Comparison of ENCODE assay signal across 8 cellular contexts in genomic region chr5:179806250-179807045, GRCh38. TPM values are rescaled to one million over a fixed set of nuclear protein-coding genes. Genes with fewer than 3 reads are reported as not detected.
A peak's percentile ranks its signal among the peaks of the same experiment; 100 is the strongest.
DNase-seq lines count a peak whose midpoint lies in the region; ATAC-seq and TF ChIP-seq lines count a peak whose summit lies in the region.

Gene MGAT4B (minus strand): TSS chr5:179806866. CDS start chr5:179806583, 283 bp downstream.

- no peak within 1 kb of the TSS for H2AFZ ChIP-seq in OCI-LY1 (ENCODE audit: low read length)

- peak; percentile 0 for TF ChIP-seq POLR2A in transverse colon (IDR thresholded peaks at IDR 0.05)

- in situ Hi-C loops in transverse colon (cut with MboI; ENCODE audit: low pct_ligation_motif_present in 1 of 4, low pct_unique_long_range_greater_than_20kb in 1 of 4, low sequenced_read_pairs in 3 of 4), result no loop called here

- H4K20me1 ChIP-seq in OCI-LY1 (ENCODE audit: insufficient read depth, low read length), result no peaks in the 10 kb centered on the region

- peaks cover 0 to 4% (median 2%) of the 10 kb centered on the region in 3 donors for H3K36me3 Mint-ChIP-seq in naive thymus-derived CD8-positive, alpha-beta T cell

- H3K27me3 Mint-ChIP-seq in naive thymus-derived CD8-positive, alpha-beta T cell, result peaks cover 0 to 3% (median 0%) of the 10 kb centered on the region in 5 donors

- no peak for TF ChIP-seq EP300 in transverse colon (IDR thresholded peaks at IDR 0.05; ENCODE audit: low read depth)

- peak within 1 kb of the TSS; percentile 83 for H3K9ac ChIP-seq in OCI-LY1 (ENCODE audit: low read length)

- WGBS in transverse colon (ENCODE audit: low coverage in 1 of 2), 2 donors, result 1% methylated on average over 34 of the region's 108 CpGs; no CpG with 5 or more reads in 1 of the 2 donors

- H3K27me3 ChIP-seq in OCI-LY1 (ENCODE audit: insufficient read depth, low read length) (no peaks in the 10 kb centered on the region), transverse colon (no peaks in the 10 kb centered on the region)

- H3K27ac Mint-ChIP-seq in naive thymus-derived CD8-positive, alpha-beta T cell, result peak within 1 kb of the TSS in 5 of 10 donors; percentile 15 to 78 (median 65)

- H3K4me1 ChIP-seq in OCI-LY1 (ENCODE audit: insufficient read depth, low read length, severe bottlenecking), result peaks cover 15% of the 10 kb centered on the region
- peaks cover 40 to 55% (median 47%) of the 10 kb centered on the region in 4 donors for H3K4me1 ChIP-seq in transverse colon

- H3K27ac ChIP-seq in OCI-LY1 (ENCODE audit: low read depth, low read length, poor library complexity, severe bottlenecking), result no peak within 1 kb of the TSS
- H3K27ac ChIP-seq in transverse colon, result peak within 1 kb of the TSS; percentile 96 to 100 (median 99)

- intact Hi-C loops in transverse colon (cut with DNase I; ENCODE audit: low total_unique reads), result loop anchor here (2.0 to 5.0 kb wide), 2 partner anchors 14 to 74 kb away; partner anchors contain the start of genes MAML1 and SQSTM1

- peak within 1 kb of the TSS; percentile 84 for H3K4me2 ChIP-seq in OCI-LY1 (ENCODE audit: low read length)

- POLR2A ChIA-PET in naive thymus-derived CD8-positive, alpha-beta T cell (lab: Charles Lee), result interaction anchor here (0.6 to 7.8 kb wide), 11 partner anchors 10 to 183 kb away, joined by 3 to 154 read pairs (median 5); partner anchors contain the start of genes HNRNPH1, LTC4S, MRNIP and SQSTM1

- peak within 1 kb of the TSS; percentile 76 for H3K4me3 ChIP-seq in OCI-LY1 (ENCODE audit: low read depth, low read length, poor library complexity, severe bottlenecking)
- H3K4me3 ChIP-seq in fibroblast of the aortic adventitia (ENCODE audit: low read depth, low read length), result peak within 1 kb of the TSS; percentile 82
- H3K4me3 ChIP-seq in transverse colon, result peak within 1 kb of the TSS; percentile 69 to 98 (median 90)

- H3K9me3 ChIP-seq in OCI-LY1 (ENCODE audit: low read length) (no peaks in the 10 kb centered on the region), transverse colon (no peaks in the 10 kb centered on the region)

- TF ChIP-seq CTCF in OCI-LY1 (IDR thresholded peaks at IDR 0.05; ENCODE audit: low read length), result no peak
- no peak for TF ChIP-seq CTCF in fibroblast of the aortic adventitia (IDR thresholded peaks at IDR 0.05; ENCODE audit: insufficient read depth, low read length)
- TF ChIP-seq CTCF in transverse colon (IDR thresholded peaks at IDR 0.05), result no peak

- peak; percentile 64 for ATAC-seq in GM19395 (IDR thresholded peaks at IDR 0.05; ENCODE audit: unreplicated experiment)
- ATAC-seq in HG03442 (IDR thresholded peaks at IDR 0.05; ENCODE audit: unreplicated experiment), result peak; percentile 58
- peak; percentile 73 to 74 for ATAC-seq in naive thymus-derived CD8-positive, alpha-beta T cell

- no peaks in the 10 kb centered on the region for H3K9me2 ChIP-seq in OCI-LY1 (ENCODE audit: low read depth, low read length)

- peaks cover 22 to 41% (median 36%) of the 10 kb centered on the region in 4 donors for H3K4me1 Mint-ChIP-seq in naive thymus-derived CD8-positive, alpha-beta T cell

- no peaks in the 10 kb centered on the region for H3K9me3 Mint-ChIP-seq in naive thymus-derived CD8-positive, alpha-beta T cell

- peak within 1 kb of the TSS; percentile 62 to 88 (median 78) for H3K4me3 Mint-ChIP-seq in naive thymus-derived CD8-positive, alpha-beta T cell

- no peaks in the 10 kb centered on the region for H3K79me2 ChIP-seq in OCI-LY1 (ENCODE audit: insufficient read depth, low read length)

- DNase-seq in COR-L47 (lab: John Stamatoyannopoulos, UW), result peak; percentile 50
- DNase-seq in activated effector memory CD4-positive, alpha-beta T cell treated with anti-CD3 and anti-CD28 coated beads, Interleukin-2, amount 50 U/mL, for 16 hours, result peak; percentile 87
- DNase-seq in fibroblast of the aortic adventitia (ENCODE audit: low read depth), result peak; percentile 61
- DNase-seq in naive thymus-derived CD8-positive, alpha-beta T cell, result peak in 7 of 10 donors; percentile 41 to 61 (median 54)
- DNase-seq in transverse colon, result peak; percentile 87

- H3K36me3 ChIP-seq in OCI-LY1 (ENCODE audit: insufficient read depth, low read length) (no peaks in the 10 kb centered on the region), transverse colon (no peaks in the 10 kb centered on the region)

- H3F3A ChIP-seq in OCI-LY1 (ENCODE audit: insufficient read depth, low read length), result no peaks in the 10 kb centered on the region

RNA-seq across cellular contexts. Expression of gene MGAT4B, which starts in this region (rescaled TPM):
- total RNA-seq in fibroblast of the aortic adventitia (ENCODE audit: low replicate concordance) (106 and 141 TPM in 2 replicates), transverse colon (1,000 to 10,000 TPM in 1 of 4 donors, 100 to 1,000 TPM in 3; 495 to 1,114 (median 787) TPM)
- 100 to 1,000 TPM; 170 to 175 TPM for total RNA-seq in naive thymus-derived CD8-positive, alpha-beta T cell
- 10 to 100 TPM in 2 of 3 donors, 1 to 10 TPM in 1; 7.8 to 20.9 (median 13.5) TPM for polyA plus RNA-seq in naive thymus-derived CD8-positive, alpha-beta T cell
